In the genomic region with DNA sequence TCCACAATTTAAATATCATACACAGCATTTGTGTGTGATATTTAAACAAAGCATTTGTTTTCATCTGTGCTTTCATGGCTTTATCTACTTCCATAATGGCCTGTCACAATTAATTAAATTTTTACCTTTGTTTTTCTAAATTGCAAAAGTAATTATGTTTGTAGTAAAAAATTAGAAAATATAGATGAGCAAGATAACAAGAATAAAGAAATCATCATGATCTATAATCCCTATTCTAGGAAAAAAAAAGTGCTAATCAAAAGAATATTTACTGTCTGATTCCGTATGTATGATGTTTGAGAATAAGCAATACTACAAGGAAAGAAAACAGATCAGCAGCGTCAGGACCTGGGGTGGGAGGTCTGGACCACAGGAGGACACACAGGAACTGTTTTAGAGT, we compare ENCODE assay signal across 8 cellular contexts.
"Had no signal": no experiment of that assay in that cellular context is flagged by ENCODE, and none has a peak within 500 bp of the region (broad histone marks: within the 10 kb centered on the region; RNA-seq: fewer than 3 reads in every experiment).

No MANE protein-coding gene starts in this region.

- H3K4me1 Mint-ChIP-seq: IgD-negative memory B cell had no signal

- H2AFZ ChIP-seq: GM23248 had no signal

- H3K27ac Mint-ChIP-seq: HFFc6, IgD-negative memory B cell had no signal

- H3K9ac ChIP-seq: GM23248 had no signal

- DNase-seq: GM23248, GOT3, H7, HFFc6, KBM-7 had no signal

- H3K36me3 ChIP-seq: HAP-1 had no signal

- H3K4me1 ChIP-seq: HAP-1 had no signal

- H3K4me3 Mint-ChIP-seq: HFFc6, IgD-negative memory B cell had no signal

- H3K4me3 ChIP-seq: GM23248, HAP-1 had no signal

- H3K9me3 ChIP-seq: HAP-1 had no signal

- H3K36me3 Mint-ChIP-seq: IgD-negative memory B cell had no signal

- H3K27ac ChIP-seq: GM23248, HL-60 had no signal
